1 cellular context compared by ENCODE assay signal in genomic region chr6:113969888-113970807, GRCh38.
TF ChIP-seq lines count a peak whose summit lies in the region.

No MANE protein-coding gene starts in this region.

TF ChIP-seq in HepG2, 621 proteins besides CTCF, POLR2A, EP300 and RAD21 (continued from another document and continues in another):
- TF ChIP-seq STAT6 (CRISPR knock-in tag; IDR thresholded peaks at IDR 0.05; ENCODE audit: borderline replicate concordance) (no peak), ZNF224 (CRISPR knock-in tag; IDR thresholded peaks at IDR 0.05) (no peak), NR0B2 (CRISPR knock-in tag; IDR thresholded peaks at IDR 0.05) (no peak), MTF2 (CRISPR knock-in tag; IDR thresholded peaks at IDR 0.05; ENCODE audit: borderline replicate concordance) (no peak), MED13 (CRISPR knock-in tag; IDR thresholded peaks at IDR 0.05) (no peak), MYC (CRISPR knock-in tag; IDR thresholded peaks at IDR 0.05; ENCODE audit: borderline replicate concordance) (peak; percentile 42; the same call in 1 of the 2 replicates), NFE2 (CRISPR knock-in tag; IDR thresholded peaks at IDR 0.05) (no peak), ZNF670 (CRISPR knock-in tag; IDR thresholded peaks at IDR 0.05; ENCODE audit: borderline replicate concordance) (no peak), MLX (CRISPR knock-in tag; IDR thresholded peaks at IDR 0.05) (no peak), KAT8 (CRISPR knock-in tag; IDR thresholded peaks at IDR 0.05) (no peak), REPIN1 (CRISPR knock-in tag; IDR thresholded peaks at IDR 0.05; ENCODE audit: borderline replicate concordance, low read depth) (no peak), ZSCAN29 (CRISPR knock-in tag; conservative IDR thresholded peaks at IDR 0.05) (no peak), ZBTB3 (CRISPR knock-in tag; IDR thresholded peaks at IDR 0.05; ENCODE audit: borderline replicate concordance, low read depth) (no peak), PHF8 (CRISPR knock-in tag; IDR thresholded peaks at IDR 0.05) (peak; percentile 52; the same call in 1 of the 2 replicates), MAFF (IDR thresholded peaks at IDR 0.05; ENCODE audit: low read depth, low read length) (no peak), ZNF878 (CRISPR knock-in tag; IDR thresholded peaks at IDR 0.05) (no peak; the same call in 1 of the 2 replicates), CEBPB (IDR thresholded peaks at IDR 0.05; ENCODE audit: borderline replicate concordance, low read depth, low read length) (no peak), ZBTB34 (CRISPR knock-in tag; IDR thresholded peaks at IDR 0.05) (no peak), SUZ12 (IDR thresholded peaks at IDR 0.05; ENCODE audit: low read depth, low read length) (no peak), EZH2 (conservative IDR thresholded peaks at IDR 0.05; ENCODE audit: low read depth, low read length) (no peak), SIN3A (IDR thresholded peaks at IDR 0.05; ENCODE audit: borderline replicate concordance, low read depth, low read length) (peak; percentile 17; the same call in 1 of the 2 replicates), JDP2 (CRISPR knock-in tag; IDR thresholded peaks at IDR 0.05; ENCODE audit: borderline replicate concordance) (no peak), KMT2B (CRISPR knock-in tag; IDR thresholded peaks at IDR 0.05) (no peak), RFX5 (IDR thresholded peaks at IDR 0.05; ENCODE audit: low read depth, low read length) (no peak), NCOA2 (CRISPR knock-in tag; IDR thresholded peaks at IDR 0.05) (no peak), ZNF710 (CRISPR knock-in tag; IDR thresholded peaks at IDR 0.05; ENCODE audit: borderline replicate concordance) (no peak), ZNF12 (CRISPR knock-in tag; IDR thresholded peaks at IDR 0.05) (no peak), ZBTB4 (CRISPR knock-in tag; IDR thresholded peaks at IDR 0.05; ENCODE audit: borderline replicate concordance) (no peak), FUBP1 (CRISPR knock-in tag; IDR thresholded peaks at IDR 0.05; ENCODE audit: borderline replicate concordance) (no peak), MLXIP (CRISPR knock-in tag; IDR thresholded peaks at IDR 0.05; ENCODE audit: borderline replicate concordance) (no peak), ZNF430 (CRISPR knock-in tag; IDR thresholded peaks at IDR 0.05) (no peak), YEATS2 (CRISPR knock-in tag; IDR thresholded peaks at IDR 0.05; ENCODE audit: borderline replicate concordance) (no peak), CREBL2 (CRISPR knock-in tag; IDR thresholded peaks at IDR 0.05; ENCODE audit: borderline replicate concordance) (no peak), TFDP2 (CRISPR knock-in tag; IDR thresholded peaks at IDR 0.05) (no peak)
- TF ChIP-seq, protein P1, sequence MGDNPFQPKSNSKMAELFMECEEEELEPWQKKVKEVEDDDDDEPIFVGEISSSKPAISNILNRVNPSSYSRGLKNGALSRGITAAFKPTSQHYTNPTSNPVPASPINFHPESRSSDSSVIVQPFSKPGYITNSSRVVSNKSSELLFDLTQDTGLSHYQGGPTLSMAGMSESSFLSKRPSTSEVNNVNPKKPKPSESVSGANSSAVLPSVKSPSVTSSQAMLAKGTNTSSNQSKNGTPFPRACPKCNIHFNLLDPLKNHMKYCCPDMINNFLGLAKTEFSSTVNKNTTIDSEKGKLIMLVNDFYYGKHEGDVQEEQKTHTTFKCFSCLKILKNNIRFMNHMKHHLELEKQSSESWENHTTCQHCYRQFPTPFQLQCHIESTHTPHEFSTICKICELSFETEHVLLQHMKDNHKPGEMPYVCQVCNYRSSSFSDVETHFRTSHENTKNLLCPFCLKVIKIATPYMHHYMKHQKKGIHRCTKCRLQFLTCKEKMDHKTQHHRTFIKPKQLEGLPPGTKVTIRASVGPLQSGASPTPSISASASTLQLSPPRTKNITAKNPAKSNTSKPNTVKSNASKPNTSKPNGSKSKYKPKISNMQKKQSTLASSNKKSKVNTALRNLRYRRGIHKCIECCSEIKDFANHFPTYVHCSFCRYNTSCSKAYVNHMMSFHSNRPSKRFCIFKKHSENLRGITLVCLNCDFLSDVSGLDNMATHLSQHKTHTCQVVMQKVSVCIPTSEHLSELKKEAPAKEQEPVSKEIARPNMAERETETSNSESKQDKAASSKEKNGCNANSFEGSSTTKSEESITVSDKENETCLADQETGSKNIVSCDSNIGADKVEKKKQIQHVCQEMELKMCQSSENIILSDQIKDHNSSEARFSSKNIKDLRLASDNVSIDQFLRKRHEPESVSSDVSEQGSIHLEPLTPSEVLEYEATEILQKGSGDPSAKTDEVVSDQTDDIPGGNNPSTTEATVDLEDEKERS (CRISPR knock-in tag; IDR thresholded peaks at IDR 0.05) = no peak
- TF ChIP-seq, protein P2, sequence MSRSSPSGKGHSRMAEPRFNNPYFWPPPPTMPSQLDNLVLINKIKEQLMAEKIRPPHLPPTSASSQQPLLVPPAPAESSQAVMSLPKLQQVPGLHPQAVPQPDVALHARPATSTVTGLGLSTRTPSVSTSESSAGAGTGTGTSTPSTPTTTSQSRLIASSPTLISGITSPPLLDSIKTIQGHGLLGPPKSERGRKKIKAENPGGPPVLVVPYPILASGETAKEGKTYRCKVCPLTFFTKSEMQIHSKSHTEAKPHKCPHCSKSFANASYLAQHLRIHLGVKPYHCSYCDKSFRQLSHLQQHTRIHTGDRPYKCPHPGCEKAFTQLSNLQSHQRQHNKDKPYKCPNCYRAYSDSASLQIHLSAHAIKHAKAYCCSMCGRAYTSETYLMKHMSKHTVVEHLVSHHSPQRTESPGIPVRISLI (CRISPR knock-in tag; IDR thresholded peaks at IDR 0.05; ENCODE audit: borderline replicate concordance) = no peak
